1 cellular context compared by ENCODE assay signal in the genomic region with DNA sequence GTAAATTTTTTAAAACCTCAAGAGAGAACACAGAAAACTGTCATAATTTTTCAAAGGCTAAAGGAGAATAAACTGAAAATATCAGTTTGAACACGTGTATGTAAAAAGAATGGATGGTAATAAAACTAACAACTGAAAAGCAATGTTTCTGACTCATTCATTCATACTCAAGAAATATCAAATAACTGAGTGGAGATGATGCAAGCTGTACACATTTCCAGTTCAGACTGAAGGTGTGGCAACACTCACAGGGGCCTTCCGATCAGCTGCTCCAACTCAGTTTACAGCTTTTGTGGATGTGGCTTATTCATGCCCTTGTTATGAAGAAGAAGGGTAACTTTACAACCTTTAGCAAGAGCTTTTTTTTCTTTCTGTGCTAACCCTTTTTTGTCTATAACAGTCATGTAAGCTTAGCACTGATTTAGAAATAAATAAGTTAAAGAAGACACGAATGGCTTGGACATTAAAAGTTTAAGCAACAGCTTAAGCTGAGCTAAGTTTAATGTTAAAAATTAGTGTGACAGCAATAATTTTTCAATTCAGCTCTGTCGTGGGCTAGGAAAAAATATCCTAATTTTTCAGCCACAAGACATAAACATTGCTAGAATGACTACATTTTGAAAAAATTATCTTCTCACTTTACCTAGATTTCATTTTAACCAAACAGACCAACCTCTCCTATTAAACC.
TF ChIP-seq lines count a peak whose summit lies in the region.

No MANE protein-coding gene starts in this region.

TF ChIP-seq in HepG2, 621 proteins besides CTCF, POLR2A, EP300 and RAD21 (continued from another document and continues in another):
- TF ChIP-seq, protein P1, sequence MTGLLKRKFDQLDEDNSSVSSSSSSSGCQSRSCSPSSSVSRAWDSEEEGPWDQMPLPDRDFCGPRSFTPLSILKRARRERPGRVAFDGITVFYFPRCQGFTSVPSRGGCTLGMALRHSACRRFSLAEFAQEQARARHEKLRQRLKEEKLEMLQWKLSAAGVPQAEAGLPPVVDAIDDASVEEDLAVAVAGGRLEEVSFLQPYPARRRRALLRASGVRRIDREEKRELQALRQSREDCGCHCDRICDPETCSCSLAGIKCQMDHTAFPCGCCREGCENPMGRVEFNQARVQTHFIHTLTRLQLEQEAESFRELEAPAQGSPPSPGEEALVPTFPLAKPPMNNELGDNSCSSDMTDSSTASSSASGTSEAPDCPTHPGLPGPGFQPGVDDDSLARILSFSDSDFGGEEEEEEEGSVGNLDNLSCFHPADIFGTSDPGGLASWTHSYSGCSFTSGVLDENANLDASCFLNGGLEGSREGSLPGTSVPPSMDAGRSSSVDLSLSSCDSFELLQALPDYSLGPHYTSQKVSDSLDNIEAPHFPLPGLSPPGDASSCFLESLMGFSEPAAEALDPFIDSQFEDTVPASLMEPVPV (CRISPR knock-in tag; IDR thresholded peaks at IDR 0.05), result no peak
- TF ChIP-seq MEF2D (CRISPR knock-in tag; IDR thresholded peaks at IDR 0.05) (peak; percentile 64; the same call in 1 of the 2 replicates), YEATS4 (CRISPR knock-in tag; IDR thresholded peaks at IDR 0.05; ENCODE audit: borderline replicate concordance) (peak; percentile 28; the same call in 1 of the 2 replicates), NFE2 (CRISPR knock-in tag; IDR thresholded peaks at IDR 0.05) (no peak), RFX3 (CRISPR knock-in tag; IDR thresholded peaks at IDR 0.05) (no peak), TBX3 (IDR thresholded peaks at IDR 0.05; ENCODE audit: borderline replicate concordance) (no peak), NBN (conservative IDR thresholded peaks at IDR 0.05) (no peak), SRSF1 (optimal IDR thresholded peaks at IDR 0.05; ENCODE audit: low read depth, low read length) (no peak), CC2D1A (CRISPR knock-in tag; IDR thresholded peaks at IDR 0.05) (no peak), ADNP (CRISPR knock-in tag; IDR thresholded peaks at IDR 0.05) (no peak), RAD51 (IDR thresholded peaks at IDR 0.05; ENCODE audit: borderline replicate concordance) (no peak), KLF6 (CRISPR knock-in tag; IDR thresholded peaks at IDR 0.05) (no peak), TAF1 (CRISPR knock-in tag; IDR thresholded peaks at IDR 0.05) (peak; percentile 61), KDM5A (IDR thresholded peaks at IDR 0.05; ENCODE audit: borderline replicate concordance, low read length) (no peak), ZNF773 (CRISPR knock-in tag; IDR thresholded peaks at IDR 0.05; ENCODE audit: borderline replicate concordance) (no peak), ZNF121 (CRISPR knock-in tag; IDR thresholded peaks at IDR 0.05) (no peak), NR2F1 (CRISPR knock-in tag; IDR thresholded peaks at IDR 0.05) (no peak), CBX5 (CRISPR knock-in tag; IDR thresholded peaks at IDR 0.05; ENCODE audit: borderline replicate concordance) (peak; percentile 54; the same call in 1 of the 2 replicates), CHD2 (IDR thresholded peaks at IDR 0.05; ENCODE audit: low read depth, low read length) (no peak), ZMYM4 (CRISPR knock-in tag; IDR thresholded peaks at IDR 0.05) (no peak), SALL1 (CRISPR knock-in tag; IDR thresholded peaks at IDR 0.05) (peak; percentile 68; the same call in 1 of the 2 replicates), ZNF543 (CRISPR knock-in tag; IDR thresholded peaks at IDR 0.05) (no peak), ZSCAN29 (CRISPR knock-in tag; conservative IDR thresholded peaks at IDR 0.05) (no peak), NFE2L1 (CRISPR knock-in tag; IDR thresholded peaks at IDR 0.05; ENCODE audit: borderline replicate concordance) (no peak), SALL2 (CRISPR knock-in tag; IDR thresholded peaks at IDR 0.05) (no peak), ZFP1 (CRISPR knock-in tag; IDR thresholded peaks at IDR 0.05) (no peak), TAF15 (IDR thresholded peaks at IDR 0.05; ENCODE audit: low read depth, low read length, poor library complexity, severe bottlenecking) (no peak), FOXK1 (CRISPR knock-in tag; IDR thresholded peaks at IDR 0.05; ENCODE audit: borderline replicate concordance, low read depth) (peak; percentile 41; the same call in 1 of the 2 replicates), RFXANK (CRISPR knock-in tag; IDR thresholded peaks at IDR 0.05) (no peak), ZNF354B (CRISPR knock-in tag; IDR thresholded peaks at IDR 0.05) (no peak), ZNF225 (CRISPR knock-in tag; IDR thresholded peaks at IDR 0.05) (no peak), ZNF12 (CRISPR knock-in tag; IDR thresholded peaks at IDR 0.05) (peak; percentile 49; the same call in 1 of the 2 replicates), RCOR2 (CRISPR knock-in tag; IDR thresholded peaks at IDR 0.05) (no peak), SAP130 (CRISPR knock-in tag; IDR thresholded peaks at IDR 0.05; ENCODE audit: low read depth) (peak; percentile 97), CEBPB (IDR thresholded peaks at IDR 0.05; ENCODE audit: borderline replicate concordance, low read depth, low read length) (peak; percentile 96), NPAS2 (CRISPR knock-in tag; IDR thresholded peaks at IDR 0.05; ENCODE audit: borderline replicate concordance) (no peak), CBX2 (IDR thresholded peaks at IDR 0.05; ENCODE audit: low read depth, low read length) (no peak), CBX2 (CRISPR knock-in tag; IDR thresholded peaks at IDR 0.05; ENCODE audit: low read depth) (no peak), CREB1 (IDR thresholded peaks at IDR 0.05) (no peak), CREB1 (CRISPR knock-in tag; IDR thresholded peaks at IDR 0.05) (no peak), ZSCAN30 (CRISPR knock-in tag; IDR thresholded peaks at IDR 0.05) (no peak), ZNF460 (CRISPR knock-in tag; IDR thresholded peaks at IDR 0.05; ENCODE audit: borderline replicate concordance) (no peak), FOXO1 (CRISPR knock-in tag; IDR thresholded peaks at IDR 0.05) (peak; percentile 67; the same call in 1 of the 2 replicates), ZNF282 (IDR thresholded peaks at IDR 0.05; ENCODE audit: partially characterized antibody) (no peak), ZMYM2 (CRISPR knock-in tag; IDR thresholded peaks at IDR 0.05) (no peak), ZNF782 (CRISPR knock-in tag; IDR thresholded peaks at IDR 0.05; ENCODE audit: borderline replicate concordance) (no peak)
- TF ChIP-seq, protein P2, sequence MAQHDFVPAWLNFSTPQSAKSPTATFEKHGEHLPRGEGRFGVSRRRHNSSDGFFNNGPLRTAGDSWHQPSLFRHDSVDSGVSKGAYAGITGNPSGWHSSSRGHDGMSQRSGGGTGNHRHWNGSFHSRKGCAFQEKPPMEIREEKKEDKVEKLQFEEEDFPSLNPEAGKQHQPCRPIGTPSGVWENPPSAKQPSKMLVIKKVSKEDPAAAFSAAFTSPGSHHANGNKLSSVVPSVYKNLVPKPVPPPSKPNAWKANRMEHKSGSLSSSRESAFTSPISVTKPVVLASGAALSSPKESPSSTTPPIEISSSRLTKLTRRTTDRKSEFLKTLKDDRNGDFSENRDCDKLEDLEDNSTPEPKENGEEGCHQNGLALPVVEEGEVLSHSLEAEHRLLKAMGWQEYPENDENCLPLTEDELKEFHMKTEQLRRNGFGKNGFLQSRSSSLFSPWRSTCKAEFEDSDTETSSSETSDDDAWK (CRISPR knock-in tag; IDR thresholded peaks at IDR 0.05), result no peak
- TF ChIP-seq, protein P3, sequence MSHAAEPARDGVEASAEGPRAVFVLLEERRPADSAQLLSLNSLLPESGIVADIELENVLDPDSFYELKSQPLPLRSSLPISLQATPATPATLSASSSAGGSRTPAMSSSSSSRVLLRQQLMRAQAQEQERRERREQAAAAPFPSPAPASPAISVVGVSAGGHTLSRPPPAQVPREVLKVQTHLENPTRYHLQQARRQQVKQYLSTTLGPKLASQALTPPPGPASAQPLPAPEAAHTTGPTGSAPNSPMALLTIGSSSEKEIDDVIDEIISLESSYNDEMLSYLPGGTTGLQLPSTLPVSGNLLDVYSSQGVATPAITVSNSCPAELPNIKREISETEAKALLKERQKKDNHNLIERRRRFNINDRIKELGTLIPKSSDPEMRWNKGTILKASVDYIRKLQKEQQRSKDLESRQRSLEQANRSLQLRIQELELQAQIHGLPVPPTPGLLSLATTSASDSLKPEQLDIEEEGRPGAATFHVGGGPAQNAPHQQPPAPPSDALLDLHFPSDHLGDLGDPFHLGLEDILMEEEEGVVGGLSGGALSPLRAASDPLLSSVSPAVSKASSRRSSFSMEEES (CRISPR knock-in tag; IDR thresholded peaks at IDR 0.05), result peak; percentile 74; the same call in 1 of the 2 replicates
- TF ChIP-seq, protein P4, sequence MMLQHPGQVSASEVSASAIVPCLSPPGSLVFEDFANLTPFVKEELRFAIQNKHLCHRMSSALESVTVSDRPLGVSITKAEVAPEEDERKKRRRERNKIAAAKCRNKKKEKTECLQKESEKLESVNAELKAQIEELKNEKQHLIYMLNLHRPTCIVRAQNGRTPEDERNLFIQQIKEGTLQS (CRISPR knock-in tag; IDR thresholded peaks at IDR 0.05), result peak; percentile 93
- TF ChIP-seq, protein P5, sequence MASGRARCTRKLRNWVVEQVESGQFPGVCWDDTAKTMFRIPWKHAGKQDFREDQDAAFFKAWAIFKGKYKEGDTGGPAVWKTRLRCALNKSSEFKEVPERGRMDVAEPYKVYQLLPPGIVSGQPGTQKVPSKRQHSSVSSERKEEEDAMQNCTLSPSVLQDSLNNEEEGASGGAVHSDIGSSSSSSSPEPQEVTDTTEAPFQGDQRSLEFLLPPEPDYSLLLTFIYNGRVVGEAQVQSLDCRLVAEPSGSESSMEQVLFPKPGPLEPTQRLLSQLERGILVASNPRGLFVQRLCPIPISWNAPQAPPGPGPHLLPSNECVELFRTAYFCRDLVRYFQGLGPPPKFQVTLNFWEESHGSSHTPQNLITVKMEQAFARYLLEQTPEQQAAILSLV (CRISPR knock-in tag; IDR thresholded peaks at IDR 0.05; ENCODE audit: borderline replicate concordance), result no peak
- TF ChIP-seq, protein P6, sequence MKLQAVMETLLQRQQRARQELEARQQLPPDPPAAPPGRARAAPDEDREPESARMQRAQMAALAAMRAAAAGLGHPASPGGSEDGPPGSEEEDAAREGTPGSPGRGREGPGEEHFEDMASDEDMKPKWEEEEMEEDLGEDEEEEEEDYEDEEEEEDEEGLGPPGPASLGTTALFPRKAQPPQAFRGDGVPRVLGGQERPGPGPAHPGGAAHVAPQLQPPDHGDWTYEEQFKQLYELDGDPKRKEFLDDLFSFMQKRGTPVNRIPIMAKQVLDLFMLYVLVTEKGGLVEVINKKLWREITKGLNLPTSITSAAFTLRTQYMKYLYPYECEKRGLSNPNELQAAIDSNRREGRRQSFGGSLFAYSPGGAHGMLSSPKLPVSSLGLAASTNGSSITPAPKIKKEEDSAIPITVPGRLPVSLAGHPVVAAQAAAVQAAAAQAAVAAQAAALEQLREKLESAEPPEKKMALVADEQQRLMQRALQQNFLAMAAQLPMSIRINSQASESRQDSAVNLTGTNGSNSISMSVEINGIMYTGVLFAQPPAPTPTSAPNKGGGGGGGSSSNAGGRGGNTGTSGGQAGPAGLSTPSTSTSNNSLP (IDR thresholded peaks at IDR 0.05; ENCODE audit: low read depth, low read length), result peak; percentile 68; the same call in 1 of the 2 replicates
- TF ChIP-seq, protein P7, sequence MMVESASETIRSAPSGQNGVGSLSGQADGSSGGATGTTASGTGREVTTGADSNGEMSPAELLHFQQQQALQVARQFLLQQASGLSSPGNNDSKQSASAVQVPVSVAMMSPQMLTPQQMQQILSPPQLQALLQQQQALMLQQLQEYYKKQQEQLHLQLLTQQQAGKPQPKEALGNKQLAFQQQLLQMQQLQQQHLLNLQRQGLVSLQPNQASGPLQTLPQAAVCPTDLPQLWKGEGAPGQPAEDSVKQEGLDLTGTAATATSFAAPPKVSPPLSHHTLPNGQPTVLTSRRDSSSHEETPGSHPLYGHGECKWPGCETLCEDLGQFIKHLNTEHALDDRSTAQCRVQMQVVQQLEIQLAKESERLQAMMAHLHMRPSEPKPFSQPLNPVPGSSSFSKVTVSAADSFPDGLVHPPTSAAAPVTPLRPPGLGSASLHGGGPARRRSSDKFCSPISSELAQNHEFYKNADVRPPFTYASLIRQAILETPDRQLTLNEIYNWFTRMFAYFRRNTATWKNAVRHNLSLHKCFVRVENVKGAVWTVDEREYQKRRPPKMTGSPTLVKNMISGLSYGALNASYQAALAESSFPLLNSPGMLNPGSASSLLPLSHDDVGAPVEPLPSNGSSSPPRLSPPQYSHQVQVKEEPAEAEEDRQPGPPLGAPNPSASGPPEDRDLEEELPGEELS (CRISPR knock-in tag; IDR thresholded peaks at IDR 0.05), result peak; percentile 72
- TF ChIP-seq, protein P8, sequence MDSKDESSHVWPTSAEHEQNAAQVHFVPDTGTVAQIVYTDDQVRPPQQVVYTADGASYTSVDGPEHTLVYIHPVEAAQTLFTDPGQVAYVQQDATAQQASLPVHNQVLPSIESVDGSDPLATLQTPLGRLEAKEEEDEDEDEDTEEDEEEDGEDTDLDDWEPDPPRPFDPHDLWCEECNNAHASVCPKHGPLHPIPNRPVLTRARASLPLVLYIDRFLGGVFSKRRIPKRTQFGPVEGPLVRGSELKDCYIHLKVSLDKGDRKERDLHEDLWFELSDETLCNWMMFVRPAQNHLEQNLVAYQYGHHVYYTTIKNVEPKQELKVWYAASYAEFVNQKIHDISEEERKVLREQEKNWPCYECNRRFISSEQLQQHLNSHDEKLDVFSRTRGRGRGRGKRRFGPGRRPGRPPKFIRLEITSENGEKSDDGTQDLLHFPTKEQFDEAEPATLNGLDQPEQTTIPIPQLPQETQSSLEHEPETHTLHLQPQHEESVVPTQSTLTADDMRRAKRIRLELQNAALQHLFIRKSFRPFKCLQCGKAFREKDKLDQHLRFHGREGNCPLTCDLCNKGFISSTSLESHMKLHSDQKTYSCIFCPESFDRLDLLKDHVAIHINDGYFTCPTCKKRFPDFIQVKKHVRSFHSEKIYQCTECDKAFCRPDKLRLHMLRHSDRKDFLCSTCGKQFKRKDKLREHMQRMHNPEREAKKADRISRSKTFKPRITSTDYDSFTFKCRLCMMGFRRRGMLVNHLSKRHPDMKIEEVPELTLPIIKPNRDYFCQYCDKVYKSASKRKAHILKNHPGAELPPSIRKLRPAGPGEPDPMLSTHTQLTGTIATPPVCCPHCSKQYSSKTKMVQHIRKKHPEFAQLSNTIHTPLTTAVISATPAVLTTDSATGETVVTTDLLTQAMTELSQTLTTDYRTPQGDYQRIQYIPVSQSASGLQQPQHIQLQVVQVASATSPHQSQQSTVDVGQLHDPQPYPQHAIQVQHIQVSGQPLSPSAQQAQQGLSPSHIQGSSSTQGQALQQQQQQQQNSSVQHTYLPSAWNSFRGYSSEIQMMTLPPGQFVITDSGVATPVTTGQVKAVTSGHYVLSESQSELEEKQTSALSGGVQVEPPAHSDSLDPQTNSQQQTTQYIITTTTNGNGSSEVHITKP (CRISPR knock-in tag; IDR thresholded peaks at IDR 0.05; ENCODE audit: low read depth), result no peak
- TF ChIP-seq, protein P9, sequence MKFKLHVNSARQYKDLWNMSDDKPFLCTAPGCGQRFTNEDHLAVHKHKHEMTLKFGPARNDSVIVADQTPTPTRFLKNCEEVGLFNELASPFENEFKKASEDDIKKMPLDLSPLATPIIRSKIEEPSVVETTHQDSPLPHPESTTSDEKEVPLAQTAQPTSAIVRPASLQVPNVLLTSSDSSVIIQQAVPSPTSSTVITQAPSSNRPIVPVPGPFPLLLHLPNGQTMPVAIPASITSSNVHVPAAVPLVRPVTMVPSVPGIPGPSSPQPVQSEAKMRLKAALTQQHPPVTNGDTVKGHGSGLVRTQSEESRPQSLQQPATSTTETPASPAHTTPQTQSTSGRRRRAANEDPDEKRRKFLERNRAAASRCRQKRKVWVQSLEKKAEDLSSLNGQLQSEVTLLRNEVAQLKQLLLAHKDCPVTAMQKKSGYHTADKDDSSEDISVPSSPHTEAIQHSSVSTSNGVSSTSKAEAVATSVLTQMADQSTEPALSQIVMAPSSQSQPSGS (CRISPR knock-in tag; IDR thresholded peaks at IDR 0.05), result 0 out of 2 replicates have a peak, but pooled peaks have one; percentile 16
